8 cellular contexts compared by ENCODE assay signal in genomic region chrX:7925867-7926472, GRCh38. TPM values are rescaled to one million over a fixed set of nuclear protein-coding genes. Genes with fewer than 3 reads are reported as not detected.
DNase-seq lines count a peak whose midpoint lies in the region; ATAC-seq and TF ChIP-seq lines count a peak whose summit lies in the region.

No MANE protein-coding gene starts in this region.

- ATAC-seq in HG02610 (IDR thresholded peaks at IDR 0.05; ENCODE audit: unreplicated experiment) (peak; percentile 27), left lobe of liver (peak; percentile 52)

- TF ChIP-seq CTCF in WI38 (IDR thresholded peaks at IDR 0.05; ENCODE audit: low read depth, low read length) = peak; percentile 40; the same call in 1 of the 2 replicates

- no peak overlapping the region for H3K27ac ChIP-seq in caudate nucleus (ENCODE audit: low read depth, low read length)

- H3K4me3 ChIP-seq in WI38 (ENCODE audit: low read depth, low read length) = no peak overlapping the region

- DNase-seq in GF-D8 (lab: John Stamatoyannopoulos, UW) = peak; percentile 25
- DNase-seq in NCI-H2081 (lab: John Stamatoyannopoulos, UW) = peak; percentile 70 to 77
- DNase-seq in caudate nucleus (lab: John Stamatoyannopoulos, UW) = peak in 51 of 61 donors; percentile 0 to 79 (median 16)
- peak; percentile 49 for DNase-seq in left lobe of liver (ENCODE audit: low spot score)
- peak; percentile 11 to 40 (median 19) for DNase-seq in stimulated activated CD4-positive, alpha-beta T cell treated with anti-CD3 and anti-CD28 coated beads, TNF-alpha, amount 100 ng/mL, for 48 hours (ENCODE audit: low read depth in 3 of 3)
- DNase-seq in cerebellar nuclear complex (lab: John Stamatoyannopoulos, UW) = no peak

RNA-seq across cellular contexts. Expression of gene PNPLA4, which starts 1.2 kb away (rescaled TPM):
- 15.6 TPM for total RNA-seq in left lobe of liver

Comparison
In these comparisons a context has a peak if more than half of its experiments do, and no peak if none do; other contexts are left out.
1. DNase-seq: peak in GF-D8 (single experiment), NCI-H2081 (2 of 2), caudate nucleus (51 of 61), left lobe of liver (single experiment) and stimulated activated CD4-positive, alpha-beta T cell treated with anti-CD3 and anti-CD28 coated beads, TNF-alpha, amount 100 ng/mL, for 48 hours (3 of 3); none in cerebellar nuclear complex (0 of 2).